Comparison of ENCODE assay signal across 13 cellular contexts in genomic region chr7:37424995-37425394, GRCh38. TPM values are rescaled to one million over a fixed set of nuclear protein-coding genes. Genes with fewer than 3 reads are reported as not detected.
"Had no signal": no experiment of that assay in that cellular context is flagged by ENCODE, and none has a peak within 500 bp of the region (broad histone marks: within the 10 kb centered on the region; RNA-seq: fewer than 3 reads in every experiment).

No MANE protein-coding gene starts in this region.

- H3K9me3 ChIP-seq: adrenal gland, tibial nerve had no signal

- DNase-seq: activated CD4-positive, alpha-beta T cell treated with anti-CD3 and anti-CD28 coated beads for 4 hours; activated naive CD4-positive, alpha-beta T cell treated with anti-CD3 and anti-CD28 coated beads, Interleukin-2, amount 50 U/mL, for 16 hours; adrenal gland; dermis blood vessel endothelial cell; endodermal cell; erythroblast; stimulated activated CD4-positive, alpha-beta T cell treated with anti-CD3 and anti-CD28 coated beads, Interleukin-15, amount 100 ng/mL, for 24 hours; stimulated activated CD4-positive, alpha-beta T cell treated with anti-CD3 and anti-CD28 coated beads, Interleukin-4, amount 100 ng/mL, for 24 hours; T-helper 9 cell had no signal

- H3K4me3 Mint-ChIP-seq: central memory CD8-positive, alpha-beta T cell; endodermal cell had no signal

- H3K36me3 ChIP-seq: adrenal gland had no signal

- H3K27me3 Mint-ChIP-seq: central memory CD8-positive, alpha-beta T cell had no signal

- H3K9me3 Mint-ChIP-seq: activated T-helper 2 cell treated with anti-CD3 and anti-CD28 coated beads, Interferon-gamma antibody, Interleukin-2, Interleukin-4, amounts not matched to agents 10 μg/mL and 5 μg/mL and 100 μg/mL, durations not matched to agents 14 hours and 24 hours and 36 hours; central memory CD8-positive, alpha-beta T cell; endodermal cell had no signal

- H3K4me3 ChIP-seq: adrenal gland, tibial nerve had no signal

- H3K27me3 ChIP-seq: adrenal gland, tibial nerve had no signal

- H3K27ac Mint-ChIP-seq: activated T-helper 2 cell treated with anti-CD3 and anti-CD28 coated beads, Interferon-gamma antibody, Interleukin-2, Interleukin-4, amounts not matched to agents 10 μg/mL and 5 μg/mL and 100 μg/mL, durations not matched to agents 14 hours and 24 hours and 36 hours; endodermal cell had no signal

RNA-seq across cellular contexts. Expression of gene ELMO1, which starts 23.7 kb away (rescaled TPM):
- total RNA-seq: osteocyte had no signal
